9 cellular contexts compared by ENCODE assay signal in genomic region chr1:152013664-152014237, GRCh38. TPM values are rescaled to one million over a fixed set of nuclear protein-coding genes. Genes with fewer than 3 reads are reported as not detected.
DNase-seq lines count a peak whose midpoint lies in the region; ATAC-seq, FAIRE-seq and TF ChIP-seq lines count a peak whose summit lies in the region.
"Had no signal": no experiment of that assay in that cellular context is flagged by ENCODE, and none has a peak within 500 bp of the region (broad histone marks: within the 10 kb centered on the region; RNA-seq: fewer than 3 reads in every experiment).

No MANE protein-coding gene starts in this region.

- peaks cover 5% of the 10 kb centered on the region for H3K4me1 Mint-ChIP-seq in activated T-cell treated with anti-CD3 and anti-CD28 coated beads, Interleukin-2, amount 50 U/mL, for 24 hours (ENCODE audit: low read depth)

- H3K4me1 ChIP-seq in keratinocyte (ENCODE audit: control insufficient read depth, extremely low read depth, insufficient read depth, low read length) = peaks cover 19% of the 10 kb centered on the region

- no peak overlapping the region for H3K4me3 Mint-ChIP-seq in activated T-cell treated with anti-CD3 and anti-CD28 coated beads, Interleukin-2, amount 50 U/mL, for 24 hours
- H3K4me3 Mint-ChIP-seq: CD8-positive, alpha-beta T cell had no signal

- no peak overlapping the region for H3K27ac Mint-ChIP-seq in activated T-cell treated with anti-CD3 and anti-CD28 coated beads, Interleukin-2, amount 50 U/mL, for 24 hours
- H3K27ac Mint-ChIP-seq: CD8-positive, alpha-beta T cell had no signal

- H3K4me3 ChIP-seq in keratinocyte (ENCODE audit: control insufficient read depth in 2 of 3, extremely low read depth in 1 of 3, insufficient read depth in 2 of 3, low read depth in 1 of 3, low read length in 3 of 3) = no peak overlapping the region

- peak; percentile 86 to 92 (median 89) for TF ChIP-seq CTCF in keratinocyte (optimal IDR thresholded peaks at IDR 0.05 in 1 of 3, IDR thresholded peaks at IDR 0.05 in 1 of 3, conservative IDR thresholded peaks at IDR 0.05 in 1 of 3; ENCODE audit: extremely low read depth in 1 of 3, insufficient read depth in 2 of 3, low read length in 3 of 3)

- DNase-seq in NCI-H2171 treated with DMSO at 0.1 percent for 48 hours (lab: John Stamatoyannopoulos, UW) (peak; percentile 14), NCI-H2171 (lab: John Stamatoyannopoulos, UW) (no peak), M059J (ENCODE audit: low read depth) (peak; percentile 51), keratinocyte (ENCODE audit: low read depth, low spot score) (no peak), NCI-H2107 treated with DMSO at 0.1 percent for 48 hours (lab: John Stamatoyannopoulos, UW; ENCODE audit: unreplicated experiment) (no peak), HK-2 (ENCODE audit: unreplicated experiment) (no peak)
- DNase-seq in activated T-cell treated with anti-CD3 and anti-CD28 coated beads, Interleukin-2, amount 50 U/mL, for 24 hours = peak; percentile 55

- no peaks in the 10 kb centered on the region for H3K9me3 Mint-ChIP-seq in activated T-cell treated with anti-CD3 and anti-CD28 coated beads, Interleukin-2, amount 50 U/mL, for 24 hours
- H3K9me3 Mint-ChIP-seq: CD8-positive, alpha-beta T cell had no signal

- FAIRE-seq in keratinocyte (lab: Jason Lieb, UNC) = peak; percentile 76

- no peaks in the 10 kb centered on the region for H3K36me3 Mint-ChIP-seq in activated T-cell treated with anti-CD3 and anti-CD28 coated beads, Interleukin-2, amount 50 U/mL, for 24 hours (ENCODE audit: low read depth)
- H3K36me3 Mint-ChIP-seq: CD8-positive, alpha-beta T cell had no signal

- dilution Hi-C loops in keratinocyte (cut with MboI; ENCODE audit: extremely low pct_ligation_motif_present, low sequenced_read_pairs) = no loop called here

- H3K4me2 ChIP-seq in keratinocyte (ENCODE audit: control insufficient read depth, extremely low read depth, insufficient read depth, low read depth, low read length) = no peak overlapping the region

- no peak overlapping the region for H3K27ac ChIP-seq in keratinocyte (ENCODE audit: control insufficient read depth, insufficient read depth, low read length)

- peaks cover 15% of the 10 kb centered on the region for H3K27me3 Mint-ChIP-seq in activated T-cell treated with anti-CD3 and anti-CD28 coated beads, Interleukin-2, amount 50 U/mL, for 24 hours

- no peak overlapping the region for H3K9ac ChIP-seq in keratinocyte (ENCODE audit: control insufficient read depth, extremely low read depth, insufficient read depth, low read length)

- H3K27me3 ChIP-seq in keratinocyte (ENCODE audit: control insufficient read depth, extremely low read depth, insufficient read depth, low read length) = no peaks in the 10 kb centered on the region

- H4K20me1 ChIP-seq in keratinocyte (ENCODE audit: control insufficient read depth, extremely low read depth, insufficient read depth, low read length) = no peaks in the 10 kb centered on the region

- ATAC-seq in GM21717 (IDR thresholded peaks at IDR 0.05; ENCODE audit: unreplicated experiment) = no peak
- ATAC-seq: CD8-positive, alpha-beta T cell had no signal

- no peaks in the 10 kb centered on the region for H3K79me2 ChIP-seq in keratinocyte (ENCODE audit: control insufficient read depth, insufficient read depth, low read length)

- H3K9me1 ChIP-seq in keratinocyte (ENCODE audit: control insufficient read depth, extremely low read depth, insufficient read depth, low read length) = no peaks in the 10 kb centered on the region

- H3K36me3 ChIP-seq in keratinocyte (ENCODE audit: control insufficient read depth in 2 of 2, extremely low read depth in 1 of 2, insufficient read depth in 2 of 2, low read length in 2 of 2) = peaks cover 0 to 1% of the 10 kb centered on the region in 2 experiments

- peak overlapping the region; percentile 64 for H2AFZ ChIP-seq in keratinocyte (ENCODE audit: control insufficient read depth, low read length)

- no peaks in the 10 kb centered on the region for H3K9me3 ChIP-seq in keratinocyte (ENCODE audit: control insufficient read depth, low read depth, low read length)

RNA-seq across cellular contexts. Expression of gene S100A10, which starts 20.1 kb away (rescaled TPM):
- 120 and 154 TPM in 2 replicates for total RNA-seq in M059J (2014; rRNA removed; shearing (Covaris generic))
- 762 to 1,688 TPM (median 1,061 TPM) in 3 replicates for polyA plus RNA-seq in keratinocyte
- 7,825 TPM for polyA plus RNA-seq in keratinocyte (2011; ENCODE audit: low read depth)
- polyA plus RNA-seq in keratinocyte (2011; cell fraction: cytosol; rRNA removed) = 1,426 and 2,466 TPM in 2 replicates
- 399 and 409 TPM in 2 replicates for polyA plus RNA-seq in keratinocyte (2011; cell fraction: nucleus; rRNA removed)
- polyA plus RNA-seq in keratinocyte (2012; ENCODE audit: low replicate concordance) = 2,272 and 2,757 TPM in 2 replicates
- 156 to 769 TPM (median 744 TPM) in 3 replicates for polyA minus RNA-seq in keratinocyte
- polyA minus RNA-seq in keratinocyte (2011; cell fraction: cytosol; rRNA and poly(A)+ RNA removed) = 3,568 TPM
- 194 and 286 TPM in 2 replicates for polyA minus RNA-seq in keratinocyte (2011; cell fraction: nucleus; rRNA and poly(A)+ RNA removed)

RNA-seq across cellular contexts. Expression of gene S100A11, which starts 23.1 kb away (rescaled TPM):
- total RNA-seq in M059J (2014; rRNA removed; shearing (Covaris generic)) = 784 and 824 TPM in 2 replicates
- 3,230 to 4,658 TPM (median 4,125 TPM) in 3 replicates for polyA plus RNA-seq in keratinocyte
- 385 TPM for polyA plus RNA-seq in keratinocyte (2011; ENCODE audit: low read depth)
- 5,163 and 5,922 TPM in 2 replicates for polyA plus RNA-seq in keratinocyte (2011; cell fraction: cytosol; rRNA removed)
- 1,558 and 1,872 TPM in 2 replicates for polyA plus RNA-seq in keratinocyte (2011; cell fraction: nucleus; rRNA removed)
- polyA plus RNA-seq in keratinocyte (2012; ENCODE audit: low replicate concordance) = 4,957 and 5,664 TPM in 2 replicates
- 2,598 to 4,430 TPM (median 2,761 TPM) in 3 replicates for polyA minus RNA-seq in keratinocyte
- polyA minus RNA-seq in keratinocyte (2011; cell fraction: cytosol; rRNA and poly(A)+ RNA removed) = 2,126 TPM
- 610 and 888 TPM in 2 replicates for polyA minus RNA-seq in keratinocyte (2011; cell fraction: nucleus; rRNA and poly(A)+ RNA removed)

Comparison
In these comparisons a context has a peak if more than half of its experiments do, and no peak if none do; other contexts are left out.
1. DNase-seq: peak in NCI-H2171 treated with DMSO at 0.1 percent for 48 hours (single experiment), M059J (single experiment) and activated T-cell treated with anti-CD3 and anti-CD28 coated beads, Interleukin-2, amount 50 U/mL, for 24 hours (single experiment); none in NCI-H2171 (single experiment), keratinocyte (single experiment), NCI-H2107 treated with DMSO at 0.1 percent for 48 hours (single experiment) and HK-2 (single experiment).